Comparison of ENCODE assay signal across 18 cellular contexts in the genomic region with DNA sequence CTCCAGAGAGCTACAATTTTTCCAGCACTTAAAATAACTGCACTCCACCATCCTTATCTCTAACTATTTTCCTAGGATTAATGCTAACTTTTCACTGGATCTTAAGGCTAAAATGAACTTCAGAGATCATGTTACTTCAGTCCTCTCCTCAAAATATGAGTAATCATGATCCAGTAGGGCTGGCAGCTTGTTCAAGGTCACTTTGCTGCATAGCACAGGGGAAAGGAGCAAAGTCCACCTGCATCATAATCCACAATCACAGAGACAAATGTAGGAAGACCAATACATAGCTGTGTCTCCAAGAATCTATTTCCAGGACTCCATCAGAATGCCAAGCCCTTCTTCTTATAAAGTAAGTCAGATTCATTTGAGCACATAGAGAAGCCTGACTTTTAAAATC.
A peak's percentile ranks its signal among the peaks of the same experiment; 100 is the strongest.
DNase-seq lines count a peak whose midpoint lies in the region; ATAC-seq, FAIRE-seq and TF ChIP-seq lines count a peak whose summit lies in the region.
"Had no signal": no experiment of that assay in that cellular context is flagged by ENCODE, and none has a peak within 500 bp of the region (broad histone marks: within the 10 kb centered on the region; RNA-seq: fewer than 3 reads in every experiment).

No MANE protein-coding gene starts in this region.

- H3K4me3 ChIP-seq in small intestine (ENCODE audit: low read depth in 1 of 2, low read length in 2 of 2), result no peak overlapping the region

- no peak for ATAC-seq in GM21717 (IDR thresholded peaks at IDR 0.05; ENCODE audit: unreplicated experiment)

- no peaks in the 10 kb centered on the region for H3K36me3 Mint-ChIP-seq in brain
- H3K36me3 Mint-ChIP-seq: CD4-positive, alpha-beta memory T cell had no signal

- H3K9me3 Mint-ChIP-seq in brain, result no peaks in the 10 kb centered on the region

- H3K27ac ChIP-seq in small intestine (ENCODE audit: low read depth in 1 of 2, low read length in 1 of 2), result no peak overlapping the region

- no peaks in the 10 kb centered on the region for H3K9me3 ChIP-seq in small intestine (ENCODE audit: control insufficient read depth, low read depth)
- H3K9me3 ChIP-seq: BE2C had no signal

- H3K4me1 ChIP-seq in small intestine (ENCODE audit: control insufficient read depth in 2 of 2, insufficient read depth in 1 of 2, low read depth in 1 of 2, low read length in 1 of 2), result no peaks in the 10 kb centered on the region

- H3K27me3 ChIP-seq in small intestine (ENCODE audit: control insufficient read depth in 2 of 2, insufficient read depth in 2 of 2, low read length in 2 of 2), result peaks cover 0 to 1% of the 10 kb centered on the region in 2 donors
- H3K27me3 ChIP-seq: BE2C had no signal

- peak overlapping the region in 2 of 5 experiments; percentile 32 to 52 for H3K4me3 Mint-ChIP-seq in brain
- H3K4me3 Mint-ChIP-seq: CD4-positive, alpha-beta memory T cell had no signal

- FAIRE-seq in small intestine (lab: Jason Lieb, UNC), result no peak
- no peak for FAIRE-seq in frontal cortex (lab: Jason Lieb, UNC)
- FAIRE-seq: HTR-8/SVneo had no signal

- peak overlapping the region in 3 of 5 experiments; percentile 25 to 59 (median 52) for H3K27ac Mint-ChIP-seq in brain
- H3K27ac Mint-ChIP-seq: CD4-positive, alpha-beta memory T cell had no signal

- no peaks in the 10 kb centered on the region for H3K36me3 ChIP-seq in small intestine (ENCODE audit: control insufficient read depth in 2 of 2, insufficient read depth in 2 of 2, low read length in 2 of 2)
- H3K36me3 ChIP-seq: BE2C had no signal

- H3K27me3 Mint-ChIP-seq in brain, result no peaks in the 10 kb centered on the region

- H3K4me1 Mint-ChIP-seq in brain, result peaks cover 29% of the 10 kb centered on the region
- H3K4me1 Mint-ChIP-seq: CD4-positive, alpha-beta memory T cell had no signal

- DNase-seq in HuH-7.5 (ENCODE audit: low spot score) (peak; percentile 19), iris pigment epithelial cell (ENCODE audit: low read depth) (peak; percentile 7), small intestine (peak; percentile 2), NCI-H1092 treated with DMSO at 0.1 percent for 48 hours (lab: John Stamatoyannopoulos, UW) (no peak), frontal cortex (ENCODE audit: low spot score in 2 of 2) (no peak)
- DNase-seq: BE2C; CD4-positive, alpha-beta memory T cell; DND-41; GOT3; KBM-7; NCI-H1092; NCI-H1694 treated with DMSO at 0.1 percent for 48 hours; NCI-H510A; NCI-H82; SHP77 had no signal

- no peak for TF ChIP-seq CTCF in brain (conservative IDR thresholded peaks at IDR 0.05)

Comparison
In these comparisons a context has a peak if more than half of its experiments do, and no peak if none do; other contexts are left out.
1. DNase-seq: peak in HuH-7.5 (single experiment), iris pigment epithelial cell (single experiment) and small intestine (single experiment); none in NCI-H1092 treated with DMSO at 0.1 percent for 48 hours (single experiment) and frontal cortex (0 of 2).